Comparison of ENCODE assay signal across 25 cellular contexts in the genomic region with DNA sequence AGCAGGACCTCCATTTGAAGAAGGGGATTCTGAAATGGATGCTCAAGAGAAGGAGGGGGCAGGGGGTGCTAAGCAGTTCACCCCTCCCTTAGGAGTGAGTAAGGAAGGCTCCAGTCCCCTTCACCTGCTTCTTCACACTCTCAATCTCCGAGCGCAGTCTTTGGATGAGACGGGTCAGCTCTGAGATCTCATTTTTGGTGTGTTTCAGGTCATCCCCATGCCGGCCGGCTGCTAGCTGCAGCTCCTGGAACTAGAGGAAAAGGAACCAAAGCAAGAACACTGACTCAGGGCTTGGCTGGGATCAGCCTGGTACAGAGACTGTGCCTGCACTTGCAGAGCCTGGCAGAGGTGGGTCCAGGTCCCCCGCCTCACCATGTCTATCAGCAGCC. TPM values are rescaled to one million over a fixed set of nuclear protein-coding genes. Genes with fewer than 3 reads are reported as not detected.
DNase-seq lines count a peak whose midpoint lies in the region; ATAC-seq and TF ChIP-seq lines count a peak whose summit lies in the region.
"Had no signal": no experiment of that assay in that cellular context is flagged by ENCODE, and none has a peak within 500 bp of the region (broad histone marks: within the 10 kb centered on the region; RNA-seq: fewer than 3 reads in every experiment).

No MANE protein-coding gene starts in this region.

- H3K27ac ChIP-seq in CD4-positive, alpha-beta T cell (ENCODE audit: low read depth, low read length), result peak overlapping the region; percentile 69
- H3K27ac ChIP-seq: BLaER1 treated with 17β-estradiol and CSF1 and Interleukin-3, amounts not matched to agents 10 nM and 100 nM; dorsolateral prefrontal cortex; heart right ventricle; neural progenitor cell; sigmoid colon had no signal

- H3K4me3 Mint-ChIP-seq in CD4-positive, alpha-beta T cell, result peak overlapping the region; percentile 86
- peak overlapping the region; percentile 65 to 79 (median 67) for H3K4me3 Mint-ChIP-seq in T-cell
- H3K4me3 Mint-ChIP-seq: IgD-negative memory B cell, neural progenitor cell had no signal

- no peak for TF ChIP-seq CTCF in CD4-positive, alpha-beta T cell (IDR thresholded peaks at IDR 0.05)

- CTCF ChIA-PET in CD4-positive, alpha-beta T cell (lab: Charles Lee), result interaction anchor here (2.2 kb wide), 1 partner anchor 260 kb away, joined by 5 read pairs; no protein-coding TSS in a partner anchor
- CTCF ChIA-PET in T-cell (lab: Charles Lee), result interaction anchor here (0.7 to 1.6 kb wide), 6 partner anchors 25 to 260 kb away, joined by 3 to 24 read pairs (median 6); no protein-coding TSS in a partner anchor

- no peak for ATAC-seq in CD4-positive, alpha-beta T cell (ENCODE audit: poor library complexity)
- ATAC-seq in T-cell (replicated peaks in 1 of 4), result no peak
- no peak for ATAC-seq in HG03571 (IDR thresholded peaks at IDR 0.05; ENCODE audit: unreplicated experiment)
- ATAC-seq in GM19395 (IDR thresholded peaks at IDR 0.05; ENCODE audit: unreplicated experiment), result no peak
- no peak for ATAC-seq in GM21515 (IDR thresholded peaks at IDR 0.05; ENCODE audit: unreplicated experiment)
- ATAC-seq: heart right ventricle, left lobe of liver, PC-3 had no signal

- no peaks in the 10 kb centered on the region for H3K27me3 Mint-ChIP-seq in CD4-positive, alpha-beta T cell
- peaks cover 0 to 5% of the 10 kb centered on the region in 2 donors for H3K27me3 Mint-ChIP-seq in T-cell

- peaks cover 97% of the 10 kb centered on the region for H3K4me1 Mint-ChIP-seq in CD4-positive, alpha-beta T cell (ENCODE audit: low read depth)
- peaks cover 94 to 98% (median 97%) of the 10 kb centered on the region in 3 donors for H3K4me1 Mint-ChIP-seq in T-cell
- H3K4me1 Mint-ChIP-seq: neural progenitor cell had no signal

- intact Hi-C loops in CD4-positive, alpha-beta T cell (cut with DNase I, micrococcal nuclease), result loop anchor here (2.0 to 5.0 kb wide), 3 partner anchors 34 to 131 kb away; no protein-coding TSS in a partner anchor

- peak overlapping the region; percentile 89 for H3K27ac Mint-ChIP-seq in CD4-positive, alpha-beta T cell
- H3K27ac Mint-ChIP-seq in T-cell, result peak overlapping the region; percentile 89 to 99
- H3K27ac Mint-ChIP-seq: IgD-negative memory B cell, neural progenitor cell had no signal

- no peaks in the 10 kb centered on the region for H3K27me3 ChIP-seq in CD4-positive, alpha-beta T cell (ENCODE audit: control insufficient read depth, insufficient read depth, low read length)
- H3K27me3 ChIP-seq: BLaER1 treated with 17β-estradiol and CSF1 and Interleukin-3, amounts not matched to agents 10 nM and 100 nM had no signal

- H3K36me3 Mint-ChIP-seq in CD4-positive, alpha-beta T cell (ENCODE audit: low read depth), result peaks cover 55% of the 10 kb centered on the region
- peaks cover 7% of the 10 kb centered on the region for H3K36me3 Mint-ChIP-seq in T-cell
- H3K36me3 Mint-ChIP-seq: IgD-negative memory B cell, neural progenitor cell had no signal

- H3K9me3 Mint-ChIP-seq in CD4-positive, alpha-beta T cell, result no peaks in the 10 kb centered on the region
- no peaks in the 10 kb centered on the region for H3K9me3 Mint-ChIP-seq in T-cell
- H3K9me3 Mint-ChIP-seq: IgD-negative memory B cell, neural progenitor cell had no signal

- peak; percentile 54 for DNase-seq in activated CD8-positive, alpha-beta memory T cell treated with anti-CD3 and anti-CD28 coated beads for 24 hours
- DNase-seq in activated CD8-positive, alpha-beta memory T cell treated with anti-CD3 and anti-CD28 coated beads, Interleukin-2, amount 50 U/mL, for 4 hours, result no peak
- no peak for DNase-seq in CD4-positive, alpha-beta T cell
- DNase-seq in T-cell, result peak in 1 of 34 experiments; percentile 13
- peak; percentile 41 for DNase-seq in mesenteric fat pad (ENCODE audit: low spot score)
- DNase-seq: dorsolateral prefrontal cortex, foreskin fibroblast, HCEC 1CT, heart right ventricle, midbrain, NCI-H446, PC-3, SHP77 treated with DMSO at 0.1 percent for 48 hours, sigmoid colon had no signal

- POLR2A ChIA-PET in CD4-positive, alpha-beta T cell (lab: Charles Lee), result interaction anchor here (0.9 to 6.0 kb wide), 13 partner anchors 8 to 268 kb away, joined by 3 to 114 read pairs (median 6); partner anchors contain the start of gene KRT73
- POLR2A ChIA-PET in T-cell (lab: Charles Lee), result interaction anchor here in 1 of 2 donors (1.1 kb wide), 1 partner anchor 34 kb away, joined by 3 read pairs; no protein-coding TSS in a partner anchor

- no peaks in the 10 kb centered on the region for H3K9me3 ChIP-seq in CD4-positive, alpha-beta T cell (ENCODE audit: control insufficient read depth, low read length)
- H3K9me3 ChIP-seq: BLaER1 treated with 17β-estradiol and CSF1 and Interleukin-3, amounts not matched to agents 10 nM and 100 nM; heart right ventricle; sigmoid colon had no signal

RNA-seq across cellular contexts. Expression of gene KRT73, which starts 7.3 kb away (rescaled TPM):
- 10 to 100 TPM; 67.2 to 69.7 TPM for total RNA-seq in CD4-positive, alpha-beta T cell
- total RNA-seq in T-cell, result 10 to 100 TPM in 3 of 5 donors, 1 to 10 TPM in 2; 6.8 to 37.9 (median 21.9) TPM
- total RNA-seq in mesenteric fat pad, result not detected
- total RNA-seq: activated CD8-positive, alpha-beta memory T cell treated with anti-CD3 and anti-CD28 coated beads for 36 hours; aorta; epithelial cell of proximal tubule; heart right ventricle; left lobe of liver; PC-3; posterior vena cava; sigmoid colon had no signal

RNA-seq across cellular contexts. Expression of gene KRT72, which starts 9.8 kb away (rescaled TPM):
- 10 to 100 TPM; 82.2 to 83.4 TPM for total RNA-seq in CD4-positive, alpha-beta T cell
- total RNA-seq in T-cell (10 to 100 TPM; 10.1 to 52.7 (median 28.7) TPM), mesenteric fat pad (not detected)
- total RNA-seq: activated CD8-positive, alpha-beta memory T cell treated with anti-CD3 and anti-CD28 coated beads for 36 hours; aorta; epithelial cell of proximal tubule; left lobe of liver; PC-3; posterior vena cava; sigmoid colon had no signal

RNA-seq across cellular contexts. Expression of gene KRT74, which starts 37.4 kb away (rescaled TPM):
- under 1 TPM; 0.30 to 0.34 TPM for total RNA-seq in CD4-positive, alpha-beta T cell
- total RNA-seq in T-cell (under 1 TPM in 4 of 5 donors, not detected in 1; 0.20 to 0.79 (median 0.45) TPM), mesenteric fat pad (not detected)
- total RNA-seq: activated CD8-positive, alpha-beta memory T cell treated with anti-CD3 and anti-CD28 coated beads for 36 hours; aorta; dorsolateral prefrontal cortex; epithelial cell of proximal tubule; left lobe of liver; PC-3; posterior vena cava; sigmoid colon had no signal

RNA-seq across cellular contexts. Expression of gene KRT2, which starts 40.9 kb away (rescaled TPM):
- 1 to 10 TPM; 1.7 to 2.1 TPM for total RNA-seq in CD4-positive, alpha-beta T cell
- total RNA-seq in T-cell (1 to 10 TPM in 2 of 5 donors, under 1 TPM in 3; 0.13 to 2.6 (median 0.82) TPM), mesenteric fat pad (not detected)
- total RNA-seq: activated CD8-positive, alpha-beta memory T cell treated with anti-CD3 and anti-CD28 coated beads for 36 hours; aorta; epithelial cell of proximal tubule; heart right ventricle; left lobe of liver; PC-3; posterior vena cava; sigmoid colon had no signal

RNA-seq across cellular contexts. Expression of gene KRT71, which starts 58.1 kb away (rescaled TPM):
- not detected for total RNA-seq in CD4-positive, alpha-beta T cell
- total RNA-seq in T-cell (not detected), mesenteric fat pad (not detected)
- total RNA-seq: activated CD8-positive, alpha-beta memory T cell treated with anti-CD3 and anti-CD28 coated beads for 36 hours; aorta; epithelial cell of proximal tubule; heart right ventricle; left lobe of liver; PC-3; posterior vena cava; sigmoid colon had no signal

Comparison
In these comparisons a context has a peak if more than half of its experiments do, and no peak if none do; other contexts are left out.
1. DNase-seq: peak in activated CD8-positive, alpha-beta memory T cell treated with anti-CD3 and anti-CD28 coated beads for 24 hours (single experiment) and mesenteric fat pad (single experiment); none in activated CD8-positive, alpha-beta memory T cell treated with anti-CD3 and anti-CD28 coated beads, Interleukin-2, amount 50 U/mL, for 4 hours (single experiment) and CD4-positive, alpha-beta T cell (0 of 10).
2. RNA of gene KRT72, which starts 9.8 kb away (total RNA-seq): 82.2 to 83.4 TPM in CD4-positive, alpha-beta T cell and 10.1 to 52.7 TPM in T-cell; not detected in mesenteric fat pad (single experiment); every median in the first group is over 10 times any median in the second.